Comparison of ENCODE assay signal across 1 cellular context in the genomic region with DNA sequence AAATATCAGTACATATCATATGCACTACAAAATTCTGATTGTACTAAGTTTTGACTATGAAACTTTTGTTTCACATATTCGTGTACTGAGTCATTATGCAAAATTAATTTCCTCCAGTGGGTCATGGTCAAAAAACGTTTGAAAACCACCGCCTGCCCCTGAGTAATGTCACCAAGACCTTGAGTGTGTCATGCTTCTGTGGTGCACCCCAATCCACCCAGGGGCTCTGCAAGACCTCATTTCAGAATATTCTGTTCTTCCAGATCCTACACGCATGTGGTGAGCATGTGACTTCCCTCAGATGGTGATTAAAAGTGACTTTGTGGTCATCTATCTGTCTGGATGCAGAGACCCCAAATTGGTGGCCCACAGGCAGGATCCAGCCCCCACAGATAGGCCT.
TF ChIP-seq lines count a peak whose summit lies in the region.

No MANE protein-coding gene starts in this region.

TF ChIP-seq in SK-N-SH, 30 proteins besides CTCF, POLR2A, EP300 and RAD21 (continued from another document):
- TF ChIP-seq PBX3 (IDR thresholded peaks at IDR 0.05) (peak; percentile 57), NRF1 (IDR thresholded peaks at IDR 0.05; ENCODE audit: low read depth, low read length) (no peak), TAF1 (IDR thresholded peaks at IDR 0.05; ENCODE audit: borderline replicate concordance, low read depth, low read length) (no peak), GATA2 (CRISPR knock-in tag; IDR thresholded peaks at IDR 0.05) (no peak), FOXJ3 (CRISPR knock-in tag; IDR thresholded peaks at IDR 0.05) (no peak), RFX5 (IDR thresholded peaks at IDR 0.05; ENCODE audit: low read length) (no peak), EZH2phosphoT487 (IDR thresholded peaks at IDR 0.05; ENCODE audit: borderline replicate concordance, low read depth) (no peak), ELF1 (IDR thresholded peaks at IDR 0.05) (no peak), MAX (IDR thresholded peaks at IDR 0.05; ENCODE audit: low read depth) (no peak), CHD2 (IDR thresholded peaks at IDR 0.05; ENCODE audit: low read length, partially characterized antibody) (no peak), TEAD4 (IDR thresholded peaks at IDR 0.05; ENCODE audit: borderline replicate concordance, insufficient read depth) (no peak), FOXM1 (IDR thresholded peaks at IDR 0.05; ENCODE audit: low read depth) (no peak), IRF3 (IDR thresholded peaks at IDR 0.05; ENCODE audit: low read depth, low read length) (no peak), MXI1 (IDR thresholded peaks at IDR 0.05; ENCODE audit: low read depth, low read length) (no peak), GABPA (IDR thresholded peaks at IDR 0.05; ENCODE audit: low read depth) (no peak), SIN3A (IDR thresholded peaks at IDR 0.05; ENCODE audit: borderline replicate concordance, low read depth, low read length) (no peak), YY1 (IDR thresholded peaks at IDR 0.05; ENCODE audit: low read depth) (no peak), MEF2A (IDR thresholded peaks at IDR 0.05; ENCODE audit: borderline replicate concordance, low read depth) (no peak), RCOR1 (IDR thresholded peaks at IDR 0.05; ENCODE audit: low read length) (no peak), JUND (IDR thresholded peaks at IDR 0.05) (peak; percentile 83), NFIC (IDR thresholded peaks at IDR 0.05; ENCODE audit: borderline replicate concordance) (0 out of 2 replicates have a peak, but pooled peaks have one; percentile 18), FOSL2 (IDR thresholded peaks at IDR 0.05; ENCODE audit: borderline replicate concordance, low read depth) (peak; percentile 80), SMC3 (IDR thresholded peaks at IDR 0.05; ENCODE audit: low read depth, low read length) (no peak), POLR2AphosphoS5 (IDR thresholded peaks at IDR 0.05; ENCODE audit: low read depth, low read length) (peak; percentile 45; the same call in 1 of the 2 replicates)
- TF ChIP-seq, protein P1, sequence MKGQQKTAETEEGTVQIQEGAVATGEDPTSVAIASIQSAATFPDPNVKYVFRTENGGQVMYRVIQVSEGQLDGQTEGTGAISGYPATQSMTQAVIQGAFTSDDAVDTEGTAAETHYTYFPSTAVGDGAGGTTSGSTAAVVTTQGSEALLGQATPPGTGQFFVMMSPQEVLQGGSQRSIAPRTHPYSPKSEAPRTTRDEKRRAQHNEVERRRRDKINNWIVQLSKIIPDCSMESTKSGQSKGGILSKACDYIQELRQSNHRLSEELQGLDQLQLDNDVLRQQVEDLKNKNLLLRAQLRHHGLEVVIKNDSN (IDR thresholded peaks at IDR 0.05; ENCODE audit: borderline replicate concordance, low read depth), result no peak
- TF ChIP-seq, protein P2, sequence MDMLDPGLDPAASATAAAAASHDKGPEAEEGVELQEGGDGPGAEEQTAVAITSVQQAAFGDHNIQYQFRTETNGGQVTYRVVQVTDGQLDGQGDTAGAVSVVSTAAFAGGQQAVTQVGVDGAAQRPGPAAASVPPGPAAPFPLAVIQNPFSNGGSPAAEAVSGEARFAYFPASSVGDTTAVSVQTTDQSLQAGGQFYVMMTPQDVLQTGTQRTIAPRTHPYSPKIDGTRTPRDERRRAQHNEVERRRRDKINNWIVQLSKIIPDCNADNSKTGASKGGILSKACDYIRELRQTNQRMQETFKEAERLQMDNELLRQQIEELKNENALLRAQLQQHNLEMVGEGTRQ (IDR thresholded peaks at IDR 0.05; ENCODE audit: borderline replicate concordance, low read depth, low read length), result no peak
